Comparison of ENCODE assay signal across 8 cellular contexts in the genomic region with DNA sequence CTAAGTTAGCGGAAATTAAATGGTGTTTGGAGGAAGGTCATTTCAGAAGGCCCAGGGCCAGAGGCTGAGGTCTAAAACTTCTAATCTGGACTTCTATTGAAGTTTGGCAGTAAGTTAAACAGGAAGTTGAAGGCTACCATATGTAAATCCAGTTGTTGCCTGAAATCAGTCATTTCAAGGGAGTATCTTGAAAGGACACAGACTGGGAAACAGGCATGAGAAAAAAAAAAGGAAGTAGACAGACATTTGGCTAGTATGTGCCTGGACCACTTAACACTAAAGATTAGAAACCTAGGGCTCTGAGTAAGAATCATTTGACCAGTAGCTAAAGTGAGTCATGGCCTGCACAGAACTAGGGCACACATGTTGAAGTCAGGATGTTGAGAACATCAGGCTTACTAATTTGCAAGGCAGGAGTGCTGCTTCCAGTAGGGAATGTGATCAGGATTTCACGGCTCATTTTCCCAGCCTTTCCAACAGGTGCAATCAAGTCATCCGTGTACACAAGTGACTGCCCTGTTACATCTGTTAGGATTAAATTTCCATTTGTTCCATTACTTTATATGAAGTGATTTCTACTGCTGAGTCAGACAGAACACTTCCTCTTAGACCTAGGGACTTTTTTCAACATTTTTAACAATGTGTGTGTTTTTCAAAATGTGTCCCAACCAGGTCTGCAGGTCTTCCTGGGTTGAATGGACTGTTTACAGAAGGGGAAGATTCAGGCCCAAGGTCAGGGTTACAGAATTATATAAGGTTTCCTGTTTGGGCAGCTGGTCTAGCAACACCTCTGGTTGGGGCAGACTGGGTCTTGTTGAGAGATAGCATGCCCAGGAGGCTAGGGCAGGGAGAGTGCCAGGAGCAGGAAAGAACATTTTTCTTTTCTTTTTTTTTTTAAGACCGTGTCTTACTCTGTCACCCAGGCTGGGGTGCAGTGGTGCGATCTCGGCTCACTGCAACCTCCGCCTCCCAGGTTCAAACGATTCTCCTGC.
DNase-seq lines count a peak whose midpoint lies in the region; ATAC-seq, FAIRE-seq and TF ChIP-seq lines count a peak whose summit lies in the region.

No MANE protein-coding gene starts in this region.

- H2AFZ ChIP-seq in SU-DHL-6 (ENCODE audit: low read depth, low read length, severe bottlenecking) = no peak overlapping the region

- TF ChIP-seq POLR2A in GM12891 (IDR thresholded peaks at IDR 0.05; ENCODE audit: low read depth, low read length) = no peak; the same call in 1 of the 2 replicates

- no peak for TF ChIP-seq CTCF in SU-DHL-6 (IDR thresholded peaks at IDR 0.05; ENCODE audit: insufficient read depth, low read length, poor library complexity, severe bottlenecking)
- TF ChIP-seq CTCF in left lung (IDR thresholded peaks at IDR 0.05) = no peak

- ATAC-seq in left lung = peak; percentile 56

- no peaks in the 10 kb centered on the region for H3K36me3 ChIP-seq in SU-DHL-6 (ENCODE audit: low read length)
- peaks cover 0 to 5% of the 10 kb centered on the region in 2 donors for H3K36me3 ChIP-seq in left lung
- peaks cover 0 to 8% (median 0%) of the 10 kb centered on the region in 5 donors for H3K36me3 ChIP-seq in subcutaneous abdominal adipose tissue (ENCODE audit: control insufficient read depth in 5 of 5, insufficient read depth in 5 of 5, low read length in 5 of 5)

- no peak for DNase-seq in GM12891 (ENCODE audit: insufficient read length, low spot score)
- DNase-seq in HCEC 1CT = peak; percentile 99
- peak; percentile 76 for DNase-seq in LoVo (ENCODE audit: low spot score)
- DNase-seq in left lung = no peak
- DNase-seq in NCI-H446 (lab: John Stamatoyannopoulos, UW) = no peak

- H3K9me3 ChIP-seq in SU-DHL-6 (ENCODE audit: insufficient read depth, low read length) (no peaks in the 10 kb centered on the region), left lung (no peaks in the 10 kb centered on the region), subcutaneous abdominal adipose tissue (ENCODE audit: control insufficient read depth in 5 of 5, low read length in 5 of 5) (no peaks in the 10 kb centered on the region)

- no peak overlapping the region for H3K4me3 ChIP-seq in SU-DHL-6 (ENCODE audit: insufficient read depth, low read length, poor library complexity, severe bottlenecking)
- H3K4me3 ChIP-seq in left lung = peak overlapping the region; percentile 32 to 52
- peak overlapping the region in 4 of 5 donors; percentile 64 to 92 (median 76) for H3K4me3 ChIP-seq in subcutaneous abdominal adipose tissue (ENCODE audit: low read depth in 1 of 5, low read length in 5 of 5)

- intact Hi-C loops in left lung (cut with DNase I) = loop anchor here in 1 of 2 donors (10.0 kb wide), 1 partner anchor 311 kb away; no protein-coding TSS in a partner anchor

- H3K27ac ChIP-seq in SU-DHL-6 (ENCODE audit: low read depth, low read length) (peak overlapping the region; percentile 23; the same call in 1 of the 2 replicates), cingulate gyrus (ENCODE audit: low read depth, low read length) (peak overlapping the region; percentile 99), left lung (peak overlapping the region; percentile 97), subcutaneous abdominal adipose tissue (ENCODE audit: low read depth, low read length) (peak overlapping the region; percentile 100)

- peaks cover 36 to 60% of the 10 kb centered on the region in 2 donors for H3K4me1 ChIP-seq in left lung
- peaks cover 16 to 46% (median 41%) of the 10 kb centered on the region in 5 donors for H3K4me1 ChIP-seq in subcutaneous abdominal adipose tissue (ENCODE audit: control insufficient read depth in 5 of 5, insufficient read depth in 5 of 5, low read length in 5 of 5)

- H3F3A ChIP-seq in SU-DHL-6 (ENCODE audit: insufficient read depth) = peaks cover 4% of the 10 kb centered on the region; the same call in 1 of the 2 replicates

- H3K79me2 ChIP-seq in SU-DHL-6 (ENCODE audit: insufficient read depth, low read length) = no peaks in the 10 kb centered on the region

- no peaks in the 10 kb centered on the region for H4K20me1 ChIP-seq in SU-DHL-6 (ENCODE audit: low read depth, low read length)

- H3K9ac ChIP-seq in SU-DHL-6 (ENCODE audit: low read length) (no peak overlapping the region), subcutaneous abdominal adipose tissue (ENCODE audit: low read length in 5 of 5) (peak overlapping the region; percentile 69 to 95 (median 85))

- peak; percentile 57 for FAIRE-seq in GM12891 (lab: Jason Lieb, UNC)

- peak overlapping the region; percentile 80 for H3K4me2 ChIP-seq in SU-DHL-6 (ENCODE audit: low read depth, low read length, poor library complexity, severe bottlenecking)

- no peaks in the 10 kb centered on the region for H3K9me2 ChIP-seq in SU-DHL-6 (replicated peaks; ENCODE audit: insufficient read depth, low read length)

- H3K27me3 ChIP-seq in SU-DHL-6 (ENCODE audit: low read length) = no peaks in the 10 kb centered on the region
- H3K27me3 ChIP-seq in left lung = no peaks in the 10 kb centered on the region
- no peaks in the 10 kb centered on the region for H3K27me3 ChIP-seq in subcutaneous abdominal adipose tissue (ENCODE audit: control insufficient read depth in 5 of 5, insufficient read depth in 4 of 5, low read length in 5 of 5)

TF ChIP-seq in GM12891, 5 proteins besides CTCF, POLR2A, EP300 and RAD21:
- TF ChIP-seq SPI1 (IDR thresholded peaks at IDR 0.05; ENCODE audit: low read depth, low read length) = peak; percentile 78
- TF ChIP-seq POLR2AphosphoS5 (IDR thresholded peaks at IDR 0.05; ENCODE audit: low read depth, low read length) = no peak
- peak; percentile 80 for TF ChIP-seq POU2F2 (IDR thresholded peaks at IDR 0.05; ENCODE audit: low read depth, low read length)
- TF ChIP-seq PAX5 (IDR thresholded peaks at IDR 0.05; ENCODE audit: insufficient read depth, low read length, severe bottlenecking) = no peak
- TF ChIP-seq TAF1 (IDR thresholded peaks at IDR 0.05; ENCODE audit: low read depth, low read length) = no peak
TF ChIP-seq in GM12891: peak in this region for 2.

Comparison
In these comparisons a context has a peak if more than half of its experiments do, and no peak if none do; other contexts are left out.
1. DNase-seq: peak in HCEC 1CT (single experiment) and LoVo (single experiment); none in GM12891 (single experiment), left lung (0 of 2) and NCI-H446 (0 of 2).
2. H3K27ac ChIP-seq: peak in every context shown above with its lines; median percentile 100 in subcutaneous abdominal adipose tissue; 99 in cingulate gyrus; 97 in left lung; 23 in SU-DHL-6.